In the genomic region with DNA sequence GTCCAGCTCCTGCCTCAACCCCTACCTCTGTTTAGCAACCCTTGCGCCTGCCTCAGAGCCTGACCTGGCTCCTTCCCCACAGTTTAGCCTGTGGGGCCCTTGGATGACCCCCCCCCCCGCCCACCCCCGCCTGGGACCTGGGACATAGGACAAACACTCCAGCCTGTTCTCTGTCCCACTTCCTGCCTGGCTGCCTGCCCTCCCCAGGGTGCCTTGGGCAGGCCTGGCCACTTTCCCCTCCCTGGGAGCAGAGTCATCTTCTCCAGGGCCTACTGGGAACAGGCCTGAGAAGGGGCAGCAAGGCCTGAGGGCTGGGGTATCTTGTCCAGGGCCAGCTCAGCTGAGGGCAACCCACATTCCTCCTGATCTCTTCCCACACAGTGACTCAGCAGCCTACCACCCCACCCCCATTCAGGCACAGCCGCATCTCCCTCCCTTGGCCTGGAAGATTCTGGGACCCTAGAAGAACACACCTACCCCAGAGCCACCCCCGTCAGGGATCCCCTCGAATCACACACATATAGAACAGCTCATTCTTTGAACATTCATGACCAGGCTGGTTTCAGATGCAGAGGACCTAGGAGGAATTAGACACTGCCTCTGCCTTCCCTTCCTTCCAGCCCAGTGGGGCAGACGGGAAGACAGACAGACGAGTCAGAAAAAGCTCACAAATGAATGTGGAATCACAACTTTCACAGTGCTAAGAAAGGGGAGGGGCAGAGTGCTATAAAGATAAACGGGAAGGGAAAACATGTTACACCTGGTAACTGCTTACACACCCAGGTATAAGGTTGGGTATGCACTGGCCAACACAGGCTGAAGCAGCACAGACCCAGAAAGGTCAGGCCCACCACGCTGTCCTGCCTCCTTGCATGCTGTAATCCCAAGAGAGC, we compare ENCODE assay signal across 8 cellular contexts. TPM values are rescaled to one million over a fixed set of nuclear protein-coding genes. Genes with fewer than 3 reads are reported as not detected.
DNase-seq lines count a peak whose midpoint lies in the region; ATAC-seq, FAIRE-seq and TF ChIP-seq lines count a peak whose summit lies in the region.

No MANE protein-coding gene starts in this region.

- H3K4me3 ChIP-seq in A549 (no peak overlapping the region), HUES48 (ENCODE audit: low read depth, low read length) (no peak overlapping the region), breast epithelium (no peak overlapping the region), left lung (no peak overlapping the region)

- WGBS in A549 (ENCODE audit: missing lambda C conversion rate) = 26% methylated on average over 8 of the region's 10 CpGs

- H3K9me3 ChIP-seq in A549 = no peaks in the 10 kb centered on the region
- H3K9me3 ChIP-seq in HUES48 (ENCODE audit: control insufficient read depth, insufficient read depth, low read length) = no peaks in the 10 kb centered on the region
- H3K9me3 ChIP-seq in breast epithelium = no peaks in the 10 kb centered on the region
- H3K9me3 ChIP-seq in left lung = no peaks in the 10 kb centered on the region

- no peak for TF ChIP-seq RAD21 in A549 (conservative IDR thresholded peaks at IDR 0.05 in 1 of 2, IDR thresholded peaks at IDR 0.05 in 1 of 2)

- TF ChIP-seq POLR2A in A549 (IDR thresholded peaks at IDR 0.05; ENCODE audit: low read length) (no peak), breast epithelium (IDR thresholded peaks at IDR 0.05) (no peak)

- CTCF ChIA-PET in A549 (lab: Yijun Ruan, JAX) = interaction anchor here (0.5 to 9.7 kb wide), 7 partner anchors 8 to 287 kb away, joined by 3 to 138 read pairs (median 3); partner anchors contain the start of gene TMEM208

- POLR2A ChIA-PET in A549 (lab: Yijun Ruan, JAX) = interaction anchor here (0.7 to 1.4 kb wide), 3 partner anchors 10 to 14 kb away, joined by 4 to 7 read pairs (median 6); partner anchors contain the start of gene TMEM208

- intact Hi-C loops in breast epithelium (cut with DNase I; ENCODE audit: low total_unique reads) = no loop called here
- intact Hi-C loops in left lung (cut with DNase I) = no loop called here

- peak overlapping the region; percentile 57 for H3K4me2 ChIP-seq in A549

- peak; percentile 74 to 76 for DNase-seq in A549 (ENCODE audit: low read depth in 1 of 2, low spot score in 1 of 2)
- DNase-seq in breast epithelium (ENCODE audit: low spot score in 2 of 2) = peak; percentile 87
- DNase-seq in left lung = peak; percentile 85 to 89
- DNase-seq in urothelium cell line (ENCODE audit: low spot score) = peak; percentile 72
- DNase-seq in NCI-H2227 (lab: John Stamatoyannopoulos, UW; ENCODE audit: unreplicated experiment) = no peak
- no peak for DNase-seq in activated CD8-positive, alpha-beta memory T cell treated with anti-CD3 and anti-CD28 coated beads, Interleukin-2, amount 50 U/mL, for 48 hours

- TF ChIP-seq EP300 in A549 (IDR thresholded peaks at IDR 0.05) = no peak

- H3K4me1 ChIP-seq in A549 (peaks cover 59% of the 10 kb centered on the region), HUES48 (ENCODE audit: control insufficient read depth, insufficient read depth, low read length) (peaks cover 23% of the 10 kb centered on the region), breast epithelium (peaks cover 16 to 37% of the 10 kb centered on the region in 2 donors), left lung (peaks cover 63 to 69% of the 10 kb centered on the region in 2 donors)

- FAIRE-seq in A549 (lab: Jason Lieb, UNC) (no peak), urothelium cell line (lab: Jason Lieb, UNC) (no peak)

- TF ChIP-seq CTCF in A549 (IDR thresholded peaks at IDR 0.05) (no peak), breast epithelium (IDR thresholded peaks at IDR 0.05) (no peak), left lung (IDR thresholded peaks at IDR 0.05) (no peak)

- H3K27me3 ChIP-seq in HUES48 (ENCODE audit: control insufficient read depth, insufficient read depth, low read length) (no peaks in the 10 kb centered on the region), breast epithelium (no peaks in the 10 kb centered on the region), left lung (no peaks in the 10 kb centered on the region)

- ATAC-seq in A549 (peak; percentile 16 to 46; a peak in 4 of 6 replicates), left lung (peak; percentile 59), GM19397 (IDR thresholded peaks at IDR 0.05; ENCODE audit: unreplicated experiment) (no peak)

- H3K36me3 ChIP-seq in HUES48 (ENCODE audit: control insufficient read depth, insufficient read depth, low read length) = peaks cover 34% of the 10 kb centered on the region
- no peaks in the 10 kb centered on the region for H3K36me3 ChIP-seq in breast epithelium
- H3K36me3 ChIP-seq in left lung = peaks cover 0 to 40% of the 10 kb centered on the region in 2 donors

- H3K27ac ChIP-seq in A549 (peak overlapping the region; percentile 91 to 97), HUES48 (ENCODE audit: low read depth, low read length) (peak overlapping the region; percentile 76), breast epithelium (peak overlapping the region; percentile 76 to 93), left lung (peak overlapping the region; percentile 92 to 97)

- no peak overlapping the region for H3K9ac ChIP-seq in HUES48 (ENCODE audit: low read depth, low read length)

TF ChIP-seq in A549, 52 proteins besides CTCF, POLR2A, EP300 and RAD21:
- peak; percentile 77 for TF ChIP-seq NFE2L2 (conservative IDR thresholded peaks at IDR 0.05; ENCODE audit: low read length)
- TF ChIP-seq JUN (IDR thresholded peaks at IDR 0.05) = peak in 1 of 2 experiments; percentile 67; a peak in 2 of 5 replicates
- TF ChIP-seq, protein P1, sequence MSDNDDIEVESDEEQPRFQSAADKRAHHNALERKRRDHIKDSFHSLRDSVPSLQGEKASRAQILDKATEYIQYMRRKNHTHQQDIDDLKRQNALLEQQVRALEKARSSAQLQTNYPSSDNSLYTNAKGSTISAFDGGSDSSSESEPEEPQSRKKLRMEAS (IDR thresholded peaks at IDR 0.05) = 0 out of 2 replicates have a peak, but pooled peaks have one; percentile 43
- TF ChIP-seq FOSL2 (IDR thresholded peaks at IDR 0.05) = no peak
- TF ChIP-seq FOSL2 (CRISPR knock-in tag; IDR thresholded peaks at IDR 0.05) = peak; percentile 71
- TF ChIP-seq MAFK (IDR thresholded peaks at IDR 0.05; ENCODE audit: partially characterized antibody) = peak; percentile 78
- TF ChIP-seq TFCP2L1 (CRISPR knock-in tag; IDR thresholded peaks at IDR 0.05) = no peak
- no peak for TF ChIP-seq CBX8 (IDR thresholded peaks at IDR 0.05)
- peak; percentile 61; the same call in 1 of the 2 replicates for TF ChIP-seq RFX5 (IDR thresholded peaks at IDR 0.05)

RNA-seq across cellular contexts. Expression of gene FHOD1, which starts 6.0 kb away (rescaled TPM):
- 16.1 and 18.1 TPM in 2 replicates for polyA plus RNA-seq in A549 (2011; rRNA removed)
- 34.2 and 36.9 TPM in 2 replicates for polyA plus RNA-seq in A549 (2012; cell fraction: cytosol; rRNA removed)
- polyA plus RNA-seq in A549 (2012; cell fraction: nucleus; rRNA removed) = 169 and 214 TPM in 2 replicates
- 29.1 to 34.2 TPM (median 33.6 TPM) in 3 replicates for polyA plus RNA-seq in A549 (2017; fragmentation: RNase III; extraction: RNeasy Plus Mini Kit Qiagen cat#74134 plus additional on column Dnase treatment)
- polyA minus RNA-seq in A549 (2011; rRNA and poly(A)+ RNA removed) = 23.2 and 31.8 TPM in 2 replicates
- total RNA-seq in breast epithelium = 10 to 100 TPM; 19.3 to 25.9 (median 22.6) TPM
- 100 to 1,000 TPM in 1 of 2 donors, 10 to 100 TPM in 1; 68.4 to 132 TPM for total RNA-seq in left lung

RNA-seq across cellular contexts. Expression of gene SLC9A5, which starts 7.5 kb away (rescaled TPM):
- polyA plus RNA-seq in A549 (2011; rRNA removed) = 0.83 and 1.1 TPM in 2 replicates
- polyA plus RNA-seq in A549 (2012; cell fraction: cytosol; rRNA removed) = 1.2 and 1.3 TPM in 2 replicates
- polyA plus RNA-seq in A549 (2012; cell fraction: nucleus; rRNA removed) = 8.4 and 9.9 TPM in 2 replicates
- 1.6 to 2.6 TPM (median 2.5 TPM) in 3 replicates for polyA plus RNA-seq in A549 (2017; fragmentation: RNase III; extraction: RNeasy Plus Mini Kit Qiagen cat#74134 plus additional on column Dnase treatment)
- polyA minus RNA-seq in A549 (2011; rRNA and poly(A)+ RNA removed) = 0.99 and 1.6 TPM in 2 replicates
- total RNA-seq in breast epithelium = 1 to 10 TPM in 2 of 3 donors, under 1 TPM in 1; 0.96 to 2.3 (median 1.3) TPM
- 1 to 10 TPM; 3.2 to 4.0 TPM for total RNA-seq in left lung

RNA-seq across cellular contexts. Expression of gene TMEM208, which starts 14.3 kb away (rescaled TPM):
- polyA plus RNA-seq in A549 (2011; rRNA removed) = 70.2 and 73.5 TPM in 2 replicates
- 117 and 121 TPM in 2 replicates for polyA plus RNA-seq in A549 (2012; cell fraction: cytosol; rRNA removed)
- polyA plus RNA-seq in A549 (2012; cell fraction: nucleus; rRNA removed) = 96.8 and 125 TPM in 2 replicates
- polyA plus RNA-seq in A549 (2017; fragmentation: RNase III; extraction: RNeasy Plus Mini Kit Qiagen cat#74134 plus additional on column Dnase treatment) = 103 to 114 TPM (median 114 TPM) in 3 replicates
- polyA minus RNA-seq in A549 (2011; rRNA and poly(A)+ RNA removed) = 61.1 and 70.3 TPM in 2 replicates
- total RNA-seq in breast epithelium = 10 to 100 TPM; 35.2 to 46.2 (median 44.2) TPM
- 10 to 100 TPM; 43.8 to 56.9 TPM for total RNA-seq in left lung

RNA-seq across cellular contexts. Expression of gene PLEKHG4, which starts 38.1 kb away (rescaled TPM):
- polyA plus RNA-seq in A549 (2011; rRNA removed) (10.0 and 17.7 TPM in 2 replicates), A549 (2017; fragmentation: RNase III; extraction: RNeasy Plus Mini Kit Qiagen cat#74134 plus additional on column Dnase treatment) (15.6 to 16.6 TPM (median 15.9 TPM) in 3 replicates)
- polyA plus RNA-seq in A549 (2012; cell fraction: cytosol; rRNA removed) = 16.6 and 21.7 TPM in 2 replicates
- polyA plus RNA-seq in A549 (2012; cell fraction: nucleus; rRNA removed) = 99.4 and 105 TPM in 2 replicates
- polyA minus RNA-seq in A549 (2011; rRNA and poly(A)+ RNA removed) = 21.7 and 24.1 TPM in 2 replicates
- total RNA-seq in breast epithelium (10 to 100 TPM; 15.0 to 26.2 (median 19.8) TPM), left lung (10 to 100 TPM; 24.9 to 28.5 TPM)

RNA-seq across cellular contexts. Expression of gene ELMO3, which starts 42.3 kb away (rescaled TPM):
- polyA plus RNA-seq in A549 (2011; rRNA removed) (0.62 and 1.0 TPM in 2 replicates), A549 (2017; fragmentation: RNase III; extraction: RNeasy Plus Mini Kit Qiagen cat#74134 plus additional on column Dnase treatment) (1.3 to 1.5 TPM (median 1.4 TPM) in 3 replicates)
- polyA plus RNA-seq in A549 (2012; cell fraction: cytosol; rRNA removed) = 2.0 and 2.1 TPM in 2 replicates
- polyA plus RNA-seq in A549 (2012; cell fraction: nucleus; rRNA removed) = 13.0 and 15.7 TPM in 2 replicates
- 0.78 and 1.2 TPM in 2 replicates for polyA minus RNA-seq in A549 (2011; rRNA and poly(A)+ RNA removed)
- total RNA-seq in breast epithelium (10 to 100 TPM in 2 of 3 donors, 1 to 10 TPM in 1; 1.1 to 35.0 (median 19.7) TPM), left lung (10 to 100 TPM; 14.8 to 21.2 TPM)

Comparison
In these comparisons a context has a peak if more than half of its experiments do, and no peak if none do; other contexts are left out.
1. DNase-seq: peak in A549 (2 of 2), breast epithelium (2 of 2), left lung (2 of 2) and urothelium cell line (single experiment); none in NCI-H2227 (single experiment) and activated CD8-positive, alpha-beta memory T cell treated with anti-CD3 and anti-CD28 coated beads, Interleukin-2, amount 50 U/mL, for 48 hours (single experiment).
2. Peak in every context shown above with its lines, with median percentiles within 50 percentile points of each other: H3K27ac ChIP-seq.